Comparison of ENCODE assay signal across 1 cellular context in genomic region chrX:66602381-66602938, GRCh38.
TF ChIP-seq lines count a peak whose summit lies in the region.

No MANE protein-coding gene starts in this region.

TF ChIP-seq in HepG2, 621 proteins besides CTCF, POLR2A, EP300 and RAD21 (continued from another document):
- TF ChIP-seq MLX (CRISPR knock-in tag; IDR thresholded peaks at IDR 0.05): no peak
- no peak for TF ChIP-seq E2F5 (CRISPR knock-in tag; conservative IDR thresholded peaks at IDR 0.05)
- no peak for TF ChIP-seq NFE2L2 (IDR thresholded peaks at IDR 0.05; ENCODE audit: low read length)
- no peak for TF ChIP-seq KDM5B (CRISPR knock-in tag; IDR thresholded peaks at IDR 0.05; ENCODE audit: borderline replicate concordance)
- TF ChIP-seq ZNF234 (CRISPR knock-in tag; conservative IDR thresholded peaks at IDR 0.05): no peak
- TF ChIP-seq ZNF513 (CRISPR knock-in tag; conservative IDR thresholded peaks at IDR 0.05): no peak
- no peak for TF ChIP-seq TERF1 (CRISPR knock-in tag; IDR thresholded peaks at IDR 0.05)
- TF ChIP-seq ZNF276 (CRISPR knock-in tag; IDR thresholded peaks at IDR 0.05; ENCODE audit: low read depth): no peak
- TF ChIP-seq FUBP1 (CRISPR knock-in tag; IDR thresholded peaks at IDR 0.05; ENCODE audit: borderline replicate concordance): no peak
- no peak for TF ChIP-seq ZNF431 (CRISPR knock-in tag; IDR thresholded peaks at IDR 0.05; ENCODE audit: borderline replicate concordance, low read depth)
